19 cellular contexts compared by ENCODE assay signal in genomic region chr7:1297476-1297972, GRCh38.
A peak's percentile ranks its signal among the peaks of the same experiment; 100 is the strongest.
DNase-seq lines count a peak whose midpoint lies in the region; ATAC-seq, FAIRE-seq and TF ChIP-seq lines count a peak whose summit lies in the region.
"Had no signal": no experiment of that assay in that cellular context is flagged by ENCODE, and none has a peak within 500 bp of the region (broad histone marks: within the 10 kb centered on the region; RNA-seq: fewer than 3 reads in every experiment).

No MANE protein-coding gene starts in this region.

- no peak overlapping the region for H3K4ac ChIP-seq in H1 (replicated peaks; ENCODE audit: insufficient read length, low read depth, low read length)

- H2BK120ac ChIP-seq in H1 (replicated peaks; ENCODE audit: low read depth, low read length) = no peak overlapping the region

- no peak overlapping the region for H2BK20ac ChIP-seq in H1 (ENCODE audit: low read length)

- H3K27ac ChIP-seq in BLaER1 treated with 17β-estradiol and CSF1 and Interleukin-3, amounts not matched to agents 10 nM and 100 nM = no peak overlapping the region
- H3K27ac ChIP-seq in SK-N-MC = no peak overlapping the region
- H3K27ac ChIP-seq in H1 (ENCODE audit: low read depth, low read length) = no peak overlapping the region
- H3K27ac ChIP-seq in CD8-positive, alpha-beta T cell (ENCODE audit: low read depth, low read length) = no peak overlapping the region

- intact Hi-C loops in CD8-positive, alpha-beta T cell (cut with DNase I, micrococcal nuclease) = no loop called here

- no peak overlapping the region for H3K56ac ChIP-seq in H1 (replicated peaks; ENCODE audit: insufficient read length, low read depth, low read length)

- TF ChIP-seq CTCF in H1 (IDR thresholded peaks at IDR 0.05; ENCODE audit: control extremely low read depth in 1 of 3, insufficient read depth in 1 of 3, low read depth in 1 of 3, low read length in 3 of 3) = no peak
- no peak for TF ChIP-seq CTCF in nephron progenitor cell (IDR thresholded peaks at IDR 0.05)
- TF ChIP-seq CTCF in CD8-positive, alpha-beta T cell (IDR thresholded peaks at IDR 0.05) = no peak

- no peaks in the 10 kb centered on the region for H3K36me3 Mint-ChIP-seq in nephron progenitor cell (ENCODE audit: low read depth)
- no peaks in the 10 kb centered on the region for H3K36me3 Mint-ChIP-seq in CD8-positive, alpha-beta T cell

- H3K36me3 ChIP-seq in BLaER1 treated with 17β-estradiol and CSF1 and Interleukin-3, amounts not matched to agents 10 nM and 100 nM = no peaks in the 10 kb centered on the region
- H3K36me3 ChIP-seq in SK-N-MC (ENCODE audit: insufficient read depth, low read length) (no peaks in the 10 kb centered on the region), H1 (ENCODE audit: control insufficient read depth in 2 of 4, insufficient read depth in 4 of 4, low read length in 3 of 4) (no peaks in the 10 kb centered on the region)
- H3K36me3 ChIP-seq in CD8-positive, alpha-beta T cell (ENCODE audit: insufficient read depth, low read length) = no peaks in the 10 kb centered on the region
- H3K36me3 ChIP-seq: BE2C had no signal

- no peak overlapping the region for H2BK12ac ChIP-seq in H1 (ENCODE audit: low read depth, low read length)

- FAIRE-seq in H1 (lab: Jason Lieb, UNC) = no peak
- FAIRE-seq: GM19239, H54 had no signal

- no peak for ATAC-seq in GM18873 (IDR thresholded peaks at IDR 0.05; ENCODE audit: low FRiP score, unreplicated experiment)
- ATAC-seq in GM18861 (IDR thresholded peaks at IDR 0.05; ENCODE audit: unreplicated experiment) = no peak
- no peak for ATAC-seq in CD8-positive, alpha-beta T cell
- ATAC-seq: Panc1 had no signal

- no peaks in the 10 kb centered on the region for H3K79me2 ChIP-seq in H1 (ENCODE audit: control insufficient read depth in 1 of 2, insufficient read depth in 2 of 2, low read length in 2 of 2)

- no peak overlapping the region for H3K14ac ChIP-seq in H1 (ENCODE audit: insufficient read length)

- H3K23ac ChIP-seq in H1 (ENCODE audit: insufficient read length) = no peak overlapping the region

- no peaks in the 10 kb centered on the region for H3K79me1 ChIP-seq in H1 (ENCODE audit: low read depth, low read length)

- no peak for TF ChIP-seq POLR2A in H1 (IDR thresholded peaks at IDR 0.05; ENCODE audit: control extremely low read depth in 1 of 2, low read depth in 2 of 2, low read length in 2 of 2)

- peak overlapping the region; percentile 0 to 86 (median 65); a peak in 19 of 22 replicates for H3K4me2 ChIP-seq in BLaER1 treated with 17β-estradiol and CSF1 and Interleukin-3, amounts not matched to agents 10 nM and 100 nM
- H3K4me2 ChIP-seq in H1 (ENCODE audit: insufficient read depth in 1 of 2, low read depth in 2 of 2, low read length in 2 of 2) = no peak overlapping the region

- H4K5ac ChIP-seq in H1 (ENCODE audit: insufficient read length, low read depth, low read length) = no peak overlapping the region

- CTCF ChIA-PET in H1 (lab: Charles Lee; ENCODE audit: partially characterized antibody) = interaction anchor here (0.6 to 2.0 kb wide), 4 partner anchors 14 to 135 kb away, joined by 3 to 6 read pairs (median 4); no protein-coding TSS in a partner anchor
- CTCF ChIA-PET in CD8-positive, alpha-beta T cell (lab: Charles Lee) = no interaction called here

- H3K4me1 ChIP-seq in BLaER1 treated with 17β-estradiol and CSF1 and Interleukin-3, amounts not matched to agents 10 nM and 100 nM = peaks cover 0 to 77% (median 55%) of the 10 kb centered on the region in 10 experiments; a peak in 17 of 20 replicates
- H3K4me1 ChIP-seq in H1 (replicated peaks in 1 of 4; ENCODE audit: control insufficient read depth in 3 of 4, insufficient read depth in 4 of 4, low read length in 3 of 4) = no peaks in the 10 kb centered on the region; a peak in 1 of 7 replicates
- H3K4me1 ChIP-seq in CD8-positive, alpha-beta T cell (ENCODE audit: insufficient read depth, low read length) = no peaks in the 10 kb centered on the region
- H3K4me1 ChIP-seq: BE2C had no signal

- no peak overlapping the region for H2BK5ac ChIP-seq in H1 (ENCODE audit: low read depth, low read length)

- no peak overlapping the region for H3K18ac ChIP-seq in H1 (ENCODE audit: extremely low read depth, low read length)

- peak overlapping the region in 1 of 11 experiments; percentile 44; a peak in 3 of 22 replicates for H3K9ac ChIP-seq in BLaER1 treated with 17β-estradiol and CSF1 and Interleukin-3, amounts not matched to agents 10 nM and 100 nM
- H3K9ac ChIP-seq in SK-N-MC (ENCODE audit: insufficient read length) (peak overlapping the region; percentile 41), H1 (replicated peaks in 1 of 4; ENCODE audit: extremely low read depth in 1 of 4, low read depth in 3 of 4, low read length in 3 of 4) (no peak overlapping the region)

- H3K27me3 ChIP-seq in BLaER1 treated with 17β-estradiol and CSF1 and Interleukin-3, amounts not matched to agents 10 nM and 100 nM = peaks cover 15 to 49% (median 40%) of the 10 kb centered on the region in 11 experiments
- H3K27me3 ChIP-seq in H1 (replicated peaks in 1 of 4; ENCODE audit: control insufficient read depth in 3 of 4, extremely low read depth in 1 of 4, insufficient read depth in 3 of 4, low read length in 3 of 4) = no peaks in the 10 kb centered on the region
- H3K27me3 ChIP-seq in CD8-positive, alpha-beta T cell (ENCODE audit: insufficient read depth, low read length) = no peaks in the 10 kb centered on the region

- H3K9me3 Mint-ChIP-seq in nephron progenitor cell = no peaks in the 10 kb centered on the region
- no peaks in the 10 kb centered on the region for H3K9me3 Mint-ChIP-seq in CD8-positive, alpha-beta T cell

- H4K20me1 ChIP-seq in BLaER1 treated with 17β-estradiol and CSF1 and Interleukin-3, amounts not matched to agents 10 nM and 100 nM = peaks cover 0 to 32% (median 0%) of the 10 kb centered on the region in 11 experiments; a peak in 3 of 22 replicates
- no peaks in the 10 kb centered on the region for H4K20me1 ChIP-seq in H1 (replicated peaks in 1 of 2; ENCODE audit: control insufficient read depth in 1 of 2, insufficient read depth in 2 of 2, low read length in 2 of 2)

- 92% methylated on average over 16 of the region's 25 CpGs; no CpG with 5 or more reads in 1 of the 2 experiments for WGBS in H1 (ENCODE audit: extremely low coverage in 1 of 2, insufficient coverage in 1 of 2, insufficient read length in 1 of 2, insufficient replicate concordance in 2 of 2, low coverage in 1 of 2, low lambda C conversion rate in 2 of 2, missing lambda C conversion rate in 1 of 2), 2 experiments

- H3K4me1 Mint-ChIP-seq in nephron progenitor cell = peaks cover 54% of the 10 kb centered on the region
- H3K4me1 Mint-ChIP-seq in CD8-positive, alpha-beta T cell (ENCODE audit: low read depth) = no peaks in the 10 kb centered on the region

- H3K4me3 ChIP-seq in BLaER1 treated with 17β-estradiol and CSF1 and Interleukin-3, amounts not matched to agents 10 nM and 100 nM = no peak overlapping the region
- H3K4me3 ChIP-seq in SK-N-MC (no peak overlapping the region), H1 (ENCODE audit: extremely low read depth in 1 of 4, insufficient read depth in 2 of 4, low read depth in 3 of 4, low read length in 4 of 4) (no peak overlapping the region)
- H3K4me3 ChIP-seq in CD8-positive, alpha-beta T cell (ENCODE audit: low read depth, low read length) = no peak overlapping the region

- no peak for TF ChIP-seq EP300 in H1 (IDR thresholded peaks at IDR 0.05; ENCODE audit: borderline replicate concordance in 1 of 2, low read depth in 2 of 2, low read length in 2 of 2)

- H3K9me3 ChIP-seq in BLaER1 treated with 17β-estradiol and CSF1 and Interleukin-3, amounts not matched to agents 10 nM and 100 nM (replicated peaks in 1 of 11) = no peaks in the 10 kb centered on the region
- no peaks in the 10 kb centered on the region for H3K9me3 ChIP-seq in SK-N-MC (ENCODE audit: low read depth, low read length)
- H3K9me3 ChIP-seq in H1 (ENCODE audit: insufficient read depth in 2 of 2, low read depth in 1 of 2, low read length in 1 of 2) = no peaks in the 10 kb centered on the region
- no peaks in the 10 kb centered on the region for H3K9me3 ChIP-seq in CD8-positive, alpha-beta T cell (ENCODE audit: low read length)
- H3K9me3 ChIP-seq: BE2C had no signal

- H2AK5ac ChIP-seq in H1 (ENCODE audit: low read depth, low read length) = no peak overlapping the region

- H3K27me3 Mint-ChIP-seq in nephron progenitor cell (ENCODE audit: low read depth, poor library complexity) = no peaks in the 10 kb centered on the region
- H3K27me3 Mint-ChIP-seq in CD8-positive, alpha-beta T cell (ENCODE audit: low read depth) = peaks cover 10% of the 10 kb centered on the region

- DNase-seq in SK-N-MC (ENCODE audit: low read depth, low spot score) = no peak
- DNase-seq in H1 (ENCODE audit: low read depth in 1 of 2, low spot score in 2 of 2) = no peak
- no peak for DNase-seq in nephron progenitor cell
- no peak for DNase-seq in CD8-positive, alpha-beta T cell
- DNase-seq in SIG-M5 (lab: John Stamatoyannopoulos, UW) = no peak
- DNase-seq: BE2C, DMS 273 treated with DMSO at 0.1 percent for 48 hours, KBM-7, NCI-H1436 treated with DMSO at 0.1 percent for 48 hours, NCI-H2081 treated with DMSO at 0.1 percent for 48 hours, NCI-H510A treated with DMSO at 0.1 percent for 48 hours, SHP77, SW 1271 had no signal

- H3K23me2 ChIP-seq in H1 (ENCODE audit: low read depth, low read length) = peaks cover 7% of the 10 kb centered on the region; the same call in 1 of the 2 replicates

- POLR2A ChIA-PET in H1 (lab: Charles Lee; ENCODE audit: partially characterized antibody) = no interaction called here
- POLR2A ChIA-PET in CD8-positive, alpha-beta T cell (lab: Charles Lee) = no interaction called here

- no peak overlapping the region for H2AFZ ChIP-seq in H1 (ENCODE audit: low read length)

- H3K4me3 Mint-ChIP-seq in nephron progenitor cell = no peak overlapping the region
- no peak overlapping the region for H3K4me3 Mint-ChIP-seq in CD8-positive, alpha-beta T cell

- peak overlapping the region; percentile 32 for H3K27ac Mint-ChIP-seq in nephron progenitor cell
- no peak overlapping the region for H3K27ac Mint-ChIP-seq in CD8-positive, alpha-beta T cell

- H4K8ac ChIP-seq in H1 (ENCODE audit: extremely low read depth, insufficient read depth, low read length) = no peak overlapping the region; the same call in 1 of the 2 replicates

- peak overlapping the region; percentile 16; the same call in 1 of the 2 replicates for H2BK15ac ChIP-seq in H1 (ENCODE audit: low read length)

- no peak for TF ChIP-seq RAD21 in H1 (IDR thresholded peaks at IDR 0.05 in 1 of 2, conservative IDR thresholded peaks at IDR 0.05 in 1 of 2; ENCODE audit: low read depth in 2 of 2, low read length in 2 of 2)

- no peak overlapping the region for H4K91ac ChIP-seq in H1 (replicated peaks; ENCODE audit: insufficient read length, low read length)

TF ChIP-seq in H1, 55 proteins besides CTCF, POLR2A, EP300 and RAD21 (continues in another document):
- TF ChIP-seq RNF2 (IDR thresholded peaks at IDR 0.05; ENCODE audit: borderline replicate concordance, low read depth, low read length, missing control alignments, poor library complexity, severe bottlenecking) = no peak
- TF ChIP-seq TBP (IDR thresholded peaks at IDR 0.05; ENCODE audit: low read depth, low read length) = no peak
- no peak for TF ChIP-seq SRF (IDR thresholded peaks at IDR 0.05; ENCODE audit: low read depth, low read length)

Comparison
In these comparisons a context has a peak if more than half of its experiments do, and no peak if none do; other contexts are left out.
1. H3K4me2 ChIP-seq: peak in BLaER1 treated with 17β-estradiol and CSF1 and Interleukin-3, amounts not matched to agents 10 nM and 100 nM (11 of 11); none in H1 (0 of 2).